ENCODE assay signal across 26 cellular contexts in genomic region chr5:172009536-172010270, GRCh38. TPM values are rescaled to one million over a fixed set of nuclear protein-coding genes. Genes with fewer than 3 reads are reported as not detected.
DNase-seq lines count a peak whose midpoint lies in the region; ATAC-seq, FAIRE-seq and TF ChIP-seq lines count a peak whose summit lies in the region.
"Had no signal": no experiment of that assay in that cellular context is flagged by ENCODE, and none has a peak within 500 bp of the region (broad histone marks: within the 10 kb centered on the region; RNA-seq: fewer than 3 reads in every experiment).

No MANE protein-coding gene starts in this region.

- FAIRE-seq in HepG2 (lab: Jason Lieb, UNC): no peak
- FAIRE-seq in RCC 7860 (lab: Jason Lieb, UNC): peak; percentile 38
- FAIRE-seq in H54 (lab: Jason Lieb, UNC): no peak
- FAIRE-seq: GM12892 had no signal

- peaks cover 20% of the 10 kb centered on the region for H3K4me1 ChIP-seq in HepG2 (ENCODE audit: insufficient read depth, low read length)
- H3K4me1 ChIP-seq in right lobe of liver: peaks cover 0 to 7% (median 3%) of the 10 kb centered on the region in 4 donors
- H3K4me1 ChIP-seq: prostate gland had no signal

- peaks cover 17% of the 10 kb centered on the region for H3K79me2 ChIP-seq in HepG2 (ENCODE audit: insufficient read depth, low read length)

- H3K9me3 ChIP-seq in HepG2 (ENCODE audit: low read length) (no peaks in the 10 kb centered on the region), right lobe of liver (no peaks in the 10 kb centered on the region)
- H3K9me3 ChIP-seq: neutrophil, prostate gland, upper lobe of right lung had no signal

- WGBS in HepG2 (ENCODE audit: low lambda C conversion rate): 67% methylated on average over 5 of the region's 5 CpGs
- WGBS in right lobe of liver (ENCODE audit: insufficient coverage, low coverage, low lambda C conversion rate, missing lambda C conversion rate): 88% methylated on average over 4 of the region's 5 CpGs

- TF ChIP-seq RAD21 in HepG2 (CRISPR knock-in tag; IDR thresholded peaks at IDR 0.05): no peak

- peaks cover 12% of the 10 kb centered on the region for H3K9me3 Mint-ChIP-seq in glutamatergic neuron (ENCODE audit: unreplicated experiment)
- H3K9me3 Mint-ChIP-seq: activated CD4-positive, alpha-beta T cell treated with anti-CD3 and anti-CD28 coated beads, Interleukin-2, amount 10 ng/mL, durations not matched to agents 24 days and 14 days; activated T-cell treated with anti-CD3 and anti-CD28 coated beads, Interleukin-2, amount 50 U/mL, for 72 hours; memory B cell had no signal

- no TSS peak for BruUV-seq in HepG2 (replicated peaks; lab: Mats Ljungman, UMichigan)

- no peak for TF ChIP-seq EP300 in HepG2 (IDR thresholded peaks at IDR 0.05; ENCODE audit: low read depth in 2 of 2, low read length in 2 of 2)
- no peak for TF ChIP-seq EP300 in HepG2 (CRISPR knock-in tag; IDR thresholded peaks at IDR 0.05; ENCODE audit: borderline replicate concordance)

- H2AFZ ChIP-seq in HepG2 (ENCODE audit: low read length): no peak overlapping the region

- no peak overlapping the region for H3K4me2 ChIP-seq in HepG2 (ENCODE audit: low read depth, low read length)

- TF ChIP-seq POLR2A in HepG2 (IDR thresholded peaks at IDR 0.05; ENCODE audit: insufficient read depth in 1 of 2, low read depth in 2 of 2, low read length in 2 of 2): no peak
- TF ChIP-seq POLR2A in right lobe of liver (IDR thresholded peaks at IDR 0.05): no peak
- no peak for TF ChIP-seq POLR2A in H54 (IDR thresholded peaks at IDR 0.05; ENCODE audit: low read depth, low read length)

- peaks cover 7% of the 10 kb centered on the region for H3K27me3 Mint-ChIP-seq in glutamatergic neuron (ENCODE audit: unreplicated experiment)
- H3K27me3 Mint-ChIP-seq: activated CD4-positive, alpha-beta T cell treated with anti-CD3 and anti-CD28 coated beads, Interleukin-2, amount 10 ng/mL, durations not matched to agents 24 days and 14 days; memory B cell; T-helper 17 cell had no signal

- peaks cover 16% of the 10 kb centered on the region for H3K4me1 Mint-ChIP-seq in glutamatergic neuron (ENCODE audit: low read depth, unreplicated experiment)

- peak overlapping the region; percentile 76 for H3K27ac Mint-ChIP-seq in glutamatergic neuron (ENCODE audit: unreplicated experiment)
- H3K27ac Mint-ChIP-seq: activated CD4-positive, alpha-beta T cell treated with anti-CD3 and anti-CD28 coated beads, Interleukin-2, amount 10 ng/mL, durations not matched to agents 24 days and 14 days; activated T-cell treated with anti-CD3 and anti-CD28 coated beads, Interleukin-2, amount 50 U/mL, for 72 hours; memory B cell; T-helper 17 cell had no signal

- CTCF ChIA-PET in HepG2 (lab: Yijun Ruan, JAX; ENCODE audit: low intra/inter-chr PET ratio, low total read pairs): no interaction called here

- H3K4me3 Mint-ChIP-seq in glutamatergic neuron (ENCODE audit: unreplicated experiment): no peak overlapping the region
- H3K4me3 Mint-ChIP-seq: activated CD4-positive, alpha-beta T cell treated with anti-CD3 and anti-CD28 coated beads, Interleukin-2, amount 10 ng/mL, durations not matched to agents 24 days and 14 days; activated T-cell treated with anti-CD3 and anti-CD28 coated beads, Interleukin-2, amount 50 U/mL, for 72 hours; memory B cell; T-helper 17 cell had no signal

- intact Hi-C loops in HepG2 (cut with micrococcal nuclease; ENCODE audit: unreplicated experiment): loop anchor here (1.0 kb wide), 1 partner anchor 31 kb away; no protein-coding TSS in a partner anchor
- intact Hi-C loops in right lobe of liver (cut with DNase I): no loop called here

- in situ Hi-C loops in HepG2 (cut with HindIII; ENCODE audit: extremely low pct_ligation_motif_present, low pct_unique_long_range_greater_than_20kb): no loop called here

- no peaks in the 10 kb centered on the region for H3K36me3 ChIP-seq in HepG2 (replicated peaks in 1 of 2; ENCODE audit: control insufficient read depth in 1 of 2, insufficient read depth in 2 of 2, low read length in 2 of 2)
- H3K36me3 ChIP-seq in right lobe of liver: no peaks in the 10 kb centered on the region
- H3K36me3 ChIP-seq: neutrophil, prostate gland, upper lobe of right lung had no signal

- H3K27me3 ChIP-seq in HepG2 (ENCODE audit: control insufficient read depth in 1 of 2, insufficient read depth in 2 of 2, low read length in 2 of 2) (peaks cover 0 to 4% of the 10 kb centered on the region in 2 experiments; a peak in 1 of 5 replicates), right lobe of liver (no peaks in the 10 kb centered on the region)
- H3K27me3 ChIP-seq: neutrophil, upper lobe of right lung had no signal

- DNase-seq in HepG2 (ENCODE audit: low spot score): no peak
- DNase-seq in right lobe of liver: no peak
- peak; percentile 37 for DNase-seq in RCC 7860 (ENCODE audit: low spot score)
- DNase-seq in glutamatergic neuron: no peak
- no peak for DNase-seq in NOMO-1 (lab: John Stamatoyannopoulos, UW; ENCODE audit: unreplicated experiment in 2 of 2)
- no peak for DNase-seq in H54 (ENCODE audit: insufficient read length, low spot score)
- no peak for DNase-seq in AML-193 (lab: John Stamatoyannopoulos, UW)
- DNase-seq: activated CD4-positive, alpha-beta T cell treated with anti-CD3 and anti-CD28 coated beads, Interleukin-2, amount 10 ng/mL, durations not matched to agents 24 days and 14 days; activated naive CD4-positive, alpha-beta T cell treated with Interleukin-2 at 50 U/mL for 16 hours; activated T-cell treated with anti-CD3 and anti-CD28 coated beads, Interleukin-2, amount 50 U/mL, for 72 hours; COR-L47; HCEC 1CT; IMR-90; NCI-H1105; NCI-H2107; NCI-H524 treated with DMSO at 0.1 percent for 48 hours; T-helper 17 cell; upper lobe of right lung had no signal

- no peak for ATAC-seq in HepG2
- ATAC-seq in right lobe of liver: no peak
- ATAC-seq in GM21526 (IDR thresholded peaks at IDR 0.05; ENCODE audit: low FRiP score, unreplicated experiment): no peak
- ATAC-seq: activated T-cell treated with anti-CD3 and anti-CD28 coated beads, Interleukin-2, amount 50 U/mL, for 72 hours; T-helper 17 cell; upper lobe of right lung had no signal

- TF ChIP-seq CTCF in HepG2 (CRISPR knock-in tag; IDR thresholded peaks at IDR 0.05): no peak
- no peak for TF ChIP-seq CTCF in right lobe of liver (IDR thresholded peaks at IDR 0.05)
- TF ChIP-seq CTCF in glutamatergic neuron (IDR thresholded peaks at IDR 0.05; ENCODE audit: partially characterized antibody, unreplicated experiment): no peak

- H3K9ac ChIP-seq in HepG2 (ENCODE audit: insufficient read depth, low read depth, low read length): no peak overlapping the region

- H3K36me3 Mint-ChIP-seq in glutamatergic neuron (ENCODE audit: unreplicated experiment): no peaks in the 10 kb centered on the region
- H3K36me3 Mint-ChIP-seq: memory B cell had no signal

- H3K4me3 ChIP-seq in HepG2 (replicated peaks in 1 of 3; ENCODE audit: insufficient read depth in 1 of 3, low read depth in 2 of 3, low read length in 3 of 3) (no peak overlapping the region), right lobe of liver (no peak overlapping the region)
- H3K4me3 ChIP-seq: prostate gland, SK-N-MC, upper lobe of right lung had no signal

- POLR2A ChIA-PET in HepG2 (lab: Yijun Ruan, JAX): no interaction called here

- H4K20me1 ChIP-seq in HepG2 (ENCODE audit: insufficient read depth, low read length): peaks cover 8% of the 10 kb centered on the region

- H3K27ac ChIP-seq in HepG2 (ENCODE audit: extremely low read length, insufficient read depth, low read length) (no peak overlapping the region), right lobe of liver (no peak overlapping the region)
- H3K27ac ChIP-seq: HL-60, neutrophil, prostate gland, RWPE1, SK-N-MC, upper lobe of right lung had no signal

TF ChIP-seq in HepG2, 621 proteins besides CTCF, POLR2A, EP300 and RAD21 (continues in another document):
- TF ChIP-seq ISX (CRISPR knock-in tag; conservative IDR thresholded peaks at IDR 0.05): no peak
- no peak for TF ChIP-seq HOXA9 (CRISPR knock-in tag; IDR thresholded peaks at IDR 0.05; ENCODE audit: borderline replicate concordance)
- no peak for TF ChIP-seq SPEN (CRISPR knock-in tag; IDR thresholded peaks at IDR 0.05; ENCODE audit: low read depth)

RNA-seq across cellular contexts. Expression of gene FBXW11, which starts 3.3 kb away (rescaled TPM):
- 53.6 and 78.0 TPM in 2 replicates for total RNA-seq in HepG2 (2016; rRNA removed; fragmentation: Illumina TruSeq; extraction: Trizol)
- total RNA-seq in HepG2 (2016; cell fraction: cytosol; rRNA removed; fragmentation: Illumina TruSeq; extraction: Trizol; ENCODE audit: low read depth): 13.9 and 16.6 TPM in 2 replicates
- total RNA-seq in HepG2 (2016; cell fraction: insoluble cytoplasmic fraction; rRNA removed; fragmentation: Illumina TruSeq; extraction: Trizol): 52.4 and 73.5 TPM in 2 replicates
- 54.3 and 57.1 TPM in 2 replicates for total RNA-seq in HepG2 (2016; cell fraction: membrane; rRNA removed; fragmentation: Illumina TruSeq; extraction: Trizol)
- total RNA-seq in HepG2 (2016; cell fraction: nucleus; rRNA removed; fragmentation: Illumina TruSeq; extraction: Trizol): 37.5 and 42.2 TPM in 2 replicates
- 31.7 and 33.6 TPM in 2 replicates for polyA plus RNA-seq in HepG2 (2011; rRNA removed)
- 25.6 and 34.6 TPM in 2 replicates for polyA plus RNA-seq in HepG2 (2011; cell fraction: cytosol; rRNA removed)
- polyA plus RNA-seq in HepG2 (2011; cell fraction: nucleus; rRNA removed): 16.7 and 20.7 TPM in 2 replicates
- polyA plus RNA-seq in HepG2 (2012): 26.7 and 31.9 TPM in 2 replicates
- polyA plus RNA-seq in HepG2 (2016; cell fraction: cytosol; fragmentation: Illumina TruSeq; extraction: Trizol; ENCODE audit: low read depth): 5.1 and 5.2 TPM in 2 replicates
- polyA plus RNA-seq in HepG2 (2016; cell fraction: insoluble cytoplasmic fraction; fragmentation: Illumina TruSeq; extraction: Trizol; ENCODE audit: low read depth): 49.8 and 50.1 TPM in 2 replicates
- 19.6 and 21.6 TPM in 2 replicates for polyA plus RNA-seq in HepG2 (2016; cell fraction: membrane; fragmentation: Illumina TruSeq; extraction: Trizol; ENCODE audit: low read depth)
- 22.7 and 23.9 TPM in 2 replicates for polyA plus RNA-seq in HepG2 (2016; cell fraction: nucleus; fragmentation: Illumina TruSeq; extraction: Trizol; ENCODE audit: insufficient read depth, low read depth)
- polyA minus RNA-seq in HepG2 (2011; rRNA and poly(A)+ RNA removed; ENCODE audit: low replicate concordance): 103 and 117 TPM in 2 replicates
- 41.9 and 50.8 TPM in 2 replicates for polyA minus RNA-seq in HepG2 (2011; cell fraction: cytosol; rRNA and poly(A)+ RNA removed)
- polyA minus RNA-seq in HepG2 (2011; cell fraction: nucleus; rRNA and poly(A)+ RNA removed): 52.0 and 58.4 TPM in 2 replicates
- 10 to 100 TPM; 19.9 to 35.9 (median 28.4) TPM for total RNA-seq in right lobe of liver
- 110 TPM for total RNA-seq in glutamatergic neuron (ENCODE audit: unreplicated experiment)
